ENCODE assay signal across 27 cellular contexts in the genomic region with DNA sequence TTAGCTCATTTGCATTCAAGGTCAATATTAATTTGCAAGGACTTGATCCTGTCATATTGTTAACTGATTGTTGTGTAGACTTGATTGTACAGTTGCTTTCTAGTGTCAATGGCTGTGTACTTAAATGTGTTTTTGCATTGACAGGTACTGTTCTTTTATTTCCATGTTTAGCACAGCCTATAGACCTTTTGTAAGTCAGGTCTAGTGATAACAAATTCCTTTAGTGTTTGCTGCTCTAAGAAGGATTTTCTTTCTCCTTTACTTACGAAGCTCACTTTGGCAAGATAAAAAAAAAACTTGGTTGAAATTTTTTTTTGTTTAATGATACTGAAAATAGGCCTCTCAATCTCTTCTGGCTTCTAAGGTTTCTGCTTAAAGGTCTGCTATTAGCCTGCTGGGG.
"Had no signal": no experiment of that assay in that cellular context is flagged by ENCODE, and none has a peak within 500 bp of the region (broad histone marks: within the 10 kb centered on the region; RNA-seq: fewer than 3 reads in every experiment).

No MANE protein-coding gene starts in this region.

- H3K4me3 ChIP-seq: stomach, suprapubic skin, testis, thoracic aorta, thyroid gland, tibial artery, tibial nerve, transverse colon, upper lobe of left lung, upper lobe of right lung, uterus, vagina had no signal

- H3K36me3 ChIP-seq: stomach, suprapubic skin, thoracic aorta, thyroid gland, tibial artery, tibial nerve, transverse colon, upper lobe of left lung, upper lobe of right lung, uterus, vagina had no signal

- DNase-seq: stimulated activated CD4-positive, alpha-beta T cell treated with anti-CD3 and anti-CD28 coated beads, Interleukin-2, amount 100 ng/mL, for 48 hours; stimulated activated CD4-positive, alpha-beta T cell treated with anti-CD3 and anti-CD28 coated beads, Interleukin-4, amount 100 ng/mL, for 1 hour; stimulated activated CD4-positive, alpha-beta T cell treated with anti-CD3 and anti-CD28 coated beads, Interleukin-4, amount 100 ng/mL, for 24 hours; stimulated activated CD4-positive, alpha-beta T cell treated with anti-CD3 and anti-CD28 coated beads, Interleukin-4, amount 100 ng/mL, for 4 hours; stimulated activated CD8-positive, alpha-beta memory T cell treated with anti-CD3 and anti-CD28 coated beads, Interleukin-4, amount 100 ng/mL, for 48 hours; stimulated activated naive B cell treated with anti-CD40 and anti-IgM and Interleukin-4, amounts not matched to agents 10 μg/mL and 1 μg/mL and 100 μg/mL, for 72 hours; stimulated activated naive CD4-positive, alpha-beta T cell; stimulated activated naive CD4-positive, alpha-beta T cell treated with Interleukin-2 at 50 U/mL for 16 hours; stimulated activated naive CD8-positive, alpha-beta T cell treated with anti-CD3 and anti-CD28 coated beads, Interleukin-15, amount 100 ng/mL, for 72 hours; stimulated activated naive CD8-positive, alpha-beta T cell treated with anti-CD3 and anti-CD28 coated beads, Interleukin-15, Interleukin-2, amounts not matched to agents 100 U/mL and 50 U/mL, for 24 hours; stomach; substantia nigra; testis; thyroid gland; tibial artery; transverse colon; trophoblast cell; upper lobe of left lung; upper lobe of right lung; uterus had no signal

- H3K27ac ChIP-seq: stomach, suprapubic skin, testis, thoracic aorta, thyroid gland, tibial artery, tibial nerve, transverse colon, upper lobe of left lung, upper lobe of right lung, uterus, vagina had no signal

- H3K4me1 ChIP-seq: stomach, suprapubic skin, testis, thyroid gland, tibial artery, tibial nerve, transverse colon, upper lobe of left lung, upper lobe of right lung, uterus, vagina had no signal

- ATAC-seq: stimulated activated effector memory CD8-positive, alpha-beta T cell treated with anti-CD3 and anti-CD28 coated beads, Interleukin-12 subunit alpha, Interleukin-12 subunit beta, amount 100 ng/mL, for 72 hours; stimulated activated memory B cell treated with anti-CD40 and anti-IgM and Interleukin-4, amounts not matched to agents 10 μg/mL and 1 μg/mL and 100 μg/mL, for 72 hours; stimulated activated naive B cell treated with anti-CD40 and anti-IgM and Interleukin-4, amounts not matched to agents 10 μg/mL and 1 μg/mL and 100 μg/mL, for 72 hours; stimulated activated naive CD8-positive, alpha-beta T cell treated with anti-CD3 and anti-CD28 coated beads, Interleukin-15, amount 100 ng/mL, for 72 hours; stimulated activated naive CD8-positive, alpha-beta T cell treated with anti-CD3 and anti-CD28 coated beads, Interleukin-15, Interleukin-2, amounts not matched to agents 100 U/mL and 50 U/mL, for 24 hours; upper lobe of right lung had no signal

- FAIRE-seq: urothelium cell line had no signal

- H3K9me3 ChIP-seq: suprapubic skin, testis, thoracic aorta, thyroid gland, upper lobe of right lung, vagina had no signal

- H3K27me3 ChIP-seq: stomach, suprapubic skin, testis, thyroid gland, tibial artery, tibial nerve, transverse colon, upper lobe of left lung, upper lobe of right lung, uterus, vagina had no signal
